ENCODE assay signal across 19 cellular contexts in the genomic region with DNA sequence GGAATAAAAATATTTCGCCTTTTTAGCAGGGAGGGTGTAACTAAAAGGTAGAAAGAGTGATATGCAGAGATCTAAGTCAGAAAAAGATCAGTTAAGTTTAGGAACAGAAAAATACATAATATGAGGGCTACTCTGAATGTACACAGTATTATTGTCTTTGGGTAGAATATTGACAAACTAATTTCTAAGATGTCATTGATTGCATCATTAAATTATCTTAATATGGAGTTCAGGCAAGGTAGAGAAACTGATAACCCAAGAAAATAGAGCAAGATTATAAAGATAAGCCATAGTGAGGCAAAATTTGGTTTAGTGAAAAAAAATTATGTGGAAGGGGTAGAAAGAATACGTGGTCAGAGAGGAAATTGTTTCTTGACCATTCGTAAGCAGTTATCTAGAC.
A peak's percentile ranks its signal among the peaks of the same experiment; 100 is the strongest.
DNase-seq lines count a peak whose midpoint lies in the region; ATAC-seq lines count a peak whose summit lies in the region.
"Had no signal": no experiment of that assay in that cellular context is flagged by ENCODE, and none has a peak within 500 bp of the region (broad histone marks: within the 10 kb centered on the region; RNA-seq: fewer than 3 reads in every experiment).

No MANE protein-coding gene starts in this region.

- H4K8ac ChIP-seq in neuronal stem cell (ENCODE audit: low read depth, low read length) = peak overlapping the region; percentile 96

- no peaks in the 10 kb centered on the region for H3K79me1 ChIP-seq in neuronal stem cell (ENCODE audit: low read depth, low read length)

- no peak overlapping the region for H3K27ac Mint-ChIP-seq in T-cell
- H3K27ac Mint-ChIP-seq: CD14-positive monocyte; CD4-positive, CD25-positive, alpha-beta regulatory T cell; CD8-positive, alpha-beta memory T cell had no signal

- no peaks in the 10 kb centered on the region for H3K4me1 Mint-ChIP-seq in T-cell
- H3K4me1 Mint-ChIP-seq: CD14-positive monocyte; CD4-positive, alpha-beta memory T cell; CD4-positive, CD25-positive, alpha-beta regulatory T cell; CD8-positive, alpha-beta memory T cell had no signal

- H3K4me3 Mint-ChIP-seq in T-cell = no peak overlapping the region
- H3K4me3 Mint-ChIP-seq: CD14-positive monocyte; CD4-positive, alpha-beta memory T cell; CD4-positive, CD25-positive, alpha-beta regulatory T cell; CD8-positive, alpha-beta memory T cell had no signal

- H2BK120ac ChIP-seq in neuronal stem cell (ENCODE audit: low read depth, low read length) = no peak overlapping the region

- H3K27me3 Mint-ChIP-seq in T-cell = no peaks in the 10 kb centered on the region
- H3K27me3 Mint-ChIP-seq: CD4-positive, alpha-beta memory T cell; CD4-positive, CD25-positive, alpha-beta regulatory T cell; CD8-positive, alpha-beta memory T cell had no signal

- CTCF ChIA-PET in T-cell (lab: Charles Lee) = no interaction called here

- no peak for DNase-seq in neuronal stem cell (ENCODE audit: low spot score)
- no peak for DNase-seq in T-cell
- DNase-seq in mesenteric fat pad (ENCODE audit: low spot score) = no peak
- DNase-seq: 8988T; ACHN; BE2C; C1 segment of cervical spinal cord; CD4-positive, alpha-beta memory T cell; CD4-positive, CD25-positive, alpha-beta regulatory T cell; CD8-positive, alpha-beta memory T cell; COR-L47; DMS 273 treated with DMSO at 0.1 percent for 48 hours; DMS153; DMS53; DMS79 treated with DMSO at 0.1 percent for 48 hours; GF-D8 had no signal

- no peak overlapping the region for H4K91ac ChIP-seq in neuronal stem cell (ENCODE audit: low read depth, low read length, poor library complexity)

- H2BK12ac ChIP-seq in neuronal stem cell (ENCODE audit: low read length) = no peak overlapping the region

- no peak overlapping the region for H2BK15ac ChIP-seq in neuronal stem cell (ENCODE audit: low read length)

- no peak overlapping the region for H3K4me3 ChIP-seq in BLaER1
- H3K4me3 ChIP-seq in BLaER1 treated with 17β-estradiol and CSF1 and Interleukin-3, amounts not matched to agents 10 nM and 100 nM = peak overlapping the region in 1 of 10 experiments; percentile 53; a peak in 1 of 20 replicates
- H3K4me3 ChIP-seq in neuronal stem cell (ENCODE audit: low read length in 2 of 2) = no peak overlapping the region

- no peak overlapping the region for H3K9ac ChIP-seq in BLaER1
- H3K9ac ChIP-seq in BLaER1 treated with 17β-estradiol and CSF1 and Interleukin-3, amounts not matched to agents 10 nM and 100 nM = no peak overlapping the region
- H3K9ac ChIP-seq in neuronal stem cell (ENCODE audit: low read depth, low read length, poor library complexity) = no peak overlapping the region

- H3K27ac ChIP-seq in BLaER1 (no peak overlapping the region), neuronal stem cell (replicated peaks; ENCODE audit: low read length) (no peak overlapping the region)
- peak overlapping the region in 1 of 11 experiments; percentile 72; a peak in 2 of 22 replicates for H3K27ac ChIP-seq in BLaER1 treated with 17β-estradiol and CSF1 and Interleukin-3, amounts not matched to agents 10 nM and 100 nM

- ATAC-seq in T-cell (replicated peaks in 1 of 4) = no peak

- H3K23ac ChIP-seq in neuronal stem cell (ENCODE audit: low read depth, low read length, poor library complexity) = no peak overlapping the region

- H4K20me1 ChIP-seq in BLaER1 = no peaks in the 10 kb centered on the region
- H4K20me1 ChIP-seq in BLaER1 treated with 17β-estradiol and CSF1 and Interleukin-3, amounts not matched to agents 10 nM and 100 nM = no peaks in the 10 kb centered on the region

- H3K18ac ChIP-seq in neuronal stem cell (ENCODE audit: low read length) = no peak overlapping the region

- no peak overlapping the region for H3K4ac ChIP-seq in neuronal stem cell (ENCODE audit: low read length)

- POLR2A ChIA-PET in T-cell (lab: Charles Lee) = no interaction called here

- H2AK5ac ChIP-seq in neuronal stem cell (ENCODE audit: low read depth, low read length) = no peak overlapping the region

- H3K14ac ChIP-seq in neuronal stem cell (ENCODE audit: low read length) = no peak overlapping the region

- H2BK5ac ChIP-seq in neuronal stem cell (ENCODE audit: low read length) = no peak overlapping the region

- H3K9me3 ChIP-seq in BLaER1 (peaks cover 4% of the 10 kb centered on the region), neuronal stem cell (replicated peaks in 1 of 2; ENCODE audit: control insufficient read depth in 2 of 2, insufficient read depth in 1 of 2, low read depth in 1 of 2, low read length in 2 of 2) (no peaks in the 10 kb centered on the region)
- H3K9me3 ChIP-seq in BLaER1 treated with 17β-estradiol and CSF1 and Interleukin-3, amounts not matched to agents 10 nM and 100 nM (replicated peaks in 1 of 11) = peaks cover 7 to 29% (median 12%) of the 10 kb centered on the region in 11 experiments; a peak in 19 of 22 replicates
- H3K9me3 ChIP-seq: BE2C had no signal

- no peaks in the 10 kb centered on the region for H3K36me3 Mint-ChIP-seq in T-cell
- H3K36me3 Mint-ChIP-seq: CD14-positive monocyte; CD4-positive, alpha-beta memory T cell; CD4-positive, CD25-positive, alpha-beta regulatory T cell; CD8-positive, alpha-beta memory T cell had no signal

- H3K4me1 ChIP-seq in BLaER1 (peaks cover 30% of the 10 kb centered on the region), neuronal stem cell (ENCODE audit: control insufficient read depth in 2 of 2, insufficient read depth in 1 of 2, low read depth in 1 of 2, low read length in 2 of 2) (no peaks in the 10 kb centered on the region)
- H3K4me1 ChIP-seq in BLaER1 treated with 17β-estradiol and CSF1 and Interleukin-3, amounts not matched to agents 10 nM and 100 nM = peaks cover 18 to 34% (median 25%) of the 10 kb centered on the region in 10 experiments
- H3K4me1 ChIP-seq: BE2C had no signal

- H3K27me3 ChIP-seq in BLaER1 (no peaks in the 10 kb centered on the region), neuronal stem cell (ENCODE audit: control insufficient read depth in 3 of 3, insufficient read depth in 3 of 3, low read depth in 1 of 3, low read length in 3 of 3) (no peaks in the 10 kb centered on the region)
- no peaks in the 10 kb centered on the region for H3K27me3 ChIP-seq in BLaER1 treated with 17β-estradiol and CSF1 and Interleukin-3, amounts not matched to agents 10 nM and 100 nM
- H3K27me3 ChIP-seq: BE2C had no signal

- H3K36me3 ChIP-seq in BLaER1 (no peaks in the 10 kb centered on the region; the same call in 1 of the 2 replicates), neuronal stem cell (replicated peaks in 1 of 2; ENCODE audit: control insufficient read depth in 2 of 2, insufficient read depth in 2 of 2, low read length in 2 of 2) (no peaks in the 10 kb centered on the region)
- H3K36me3 ChIP-seq in BLaER1 treated with 17β-estradiol and CSF1 and Interleukin-3, amounts not matched to agents 10 nM and 100 nM = no peaks in the 10 kb centered on the region
- H3K36me3 ChIP-seq: BE2C had no signal

- H3K4me2 ChIP-seq in BLaER1 = peak overlapping the region; percentile 24
- H3K4me2 ChIP-seq in BLaER1 treated with 17β-estradiol and CSF1 and Interleukin-3, amounts not matched to agents 10 nM and 100 nM = peak overlapping the region; percentile 13 to 85 (median 32); a peak in 13 of 22 replicates
- no peak overlapping the region for H3K4me2 ChIP-seq in neuronal stem cell (ENCODE audit: insufficient read depth, low read length, poor library complexity, severe bottlenecking)

- peaks cover 15 to 24% (median 16%) of the 10 kb centered on the region in 3 donors for H3K9me3 Mint-ChIP-seq in T-cell

- no peak overlapping the region for H2AFZ ChIP-seq in neuronal stem cell (ENCODE audit: low read length)

- WGBS in neuronal stem cell (ENCODE audit: extremely low coverage in 2 of 2, insufficient read length in 2 of 2, insufficient replicate concordance in 1 of 2), 2 donors = 100% methylated on average over 1 of the region's 3 CpGs; no CpG with 5 or more reads in 1 of the 2 donors
